ENCODE assay signal across 17 cellular contexts in genomic region chr14:30779210-30779609, GRCh38.
DNase-seq lines count a peak whose midpoint lies in the region; ATAC-seq lines count a peak whose summit lies in the region.
"Had no signal": no experiment of that assay in that cellular context is flagged by ENCODE, and none has a peak within 500 bp of the region (broad histone marks: within the 10 kb centered on the region; RNA-seq: fewer than 3 reads in every experiment).

No MANE protein-coding gene starts in this region.

- no peak overlapping the region for H3K9ac ChIP-seq in adipocyte (ENCODE audit: low read length)

- peaks cover 7% of the 10 kb centered on the region for H3K27me3 ChIP-seq in adipocyte (replicated peaks; ENCODE audit: control insufficient read depth, insufficient read depth, low read length)
- H3K27me3 ChIP-seq: suprapubic skin had no signal

- H3K9me3 ChIP-seq in adipocyte (ENCODE audit: control insufficient read depth, low read length) = no peaks in the 10 kb centered on the region
- H3K9me3 ChIP-seq: suprapubic skin had no signal

- H3K4me3 ChIP-seq in adipocyte (ENCODE audit: low read length) = no peak overlapping the region
- H3K4me3 ChIP-seq: coronary artery, suprapubic skin had no signal

- H3K4me1 ChIP-seq in adipocyte (ENCODE audit: control insufficient read depth, insufficient read depth, low read length) = no peaks in the 10 kb centered on the region
- H3K4me1 ChIP-seq: suprapubic skin had no signal

- ATAC-seq in GM18868 (IDR thresholded peaks at IDR 0.05; ENCODE audit: unreplicated experiment) = peak; percentile 90
- peak; percentile 75 for ATAC-seq in HG02885 (IDR thresholded peaks at IDR 0.05; ENCODE audit: poor library complexity, unreplicated experiment)
- ATAC-seq in HG03460 (IDR thresholded peaks at IDR 0.05; ENCODE audit: unreplicated experiment) = no peak
- no peak for ATAC-seq in GM19397 (IDR thresholded peaks at IDR 0.05; ENCODE audit: unreplicated experiment)
- ATAC-seq: esophagus mucosa had no signal

- peak; percentile 39 for DNase-seq in adipocyte (ENCODE audit: low read depth)
- peak; percentile 6 for DNase-seq in kidney tubule cell (ENCODE audit: low spot score)
- DNase-seq in stimulated activated CD4-positive, alpha-beta T cell treated with anti-CD3 and anti-CD28 coated beads, Interleukin-2, amount 100 ng/mL, for 48 hours = no peak
- no peak for DNase-seq in activated CD4-positive, CD25-positive, alpha-beta regulatory T cell (lab: John Stamatoyannopoulos, UW)
- DNase-seq: activated CD8-positive, alpha-beta memory T cell treated with anti-CD3 and anti-CD28 coated beads, Interleukin-2, amount 50 U/mL, for 48 hours; activated naive CD8-positive, alpha-beta T cell treated with anti-CD3 and anti-CD28 coated beads, Interleukin-2, amount 10 ng/mL, durations not matched to agents 7 days and 5 days; NCI-H1092 treated with DMSO at 0.1 percent for 48 hours; NCI-H2227 treated with DMSO at 0.1 percent for 48 hours; occipital lobe; stimulated activated CD4-positive, alpha-beta T cell treated with anti-CD3 and anti-CD28 coated beads, Interleukin-12 subunit alpha, Interleukin-12 subunit beta, amount 100 ng/mL, for 4 hours had no signal

- no peaks in the 10 kb centered on the region for H3K36me3 ChIP-seq in adipocyte (ENCODE audit: control insufficient read depth, insufficient read depth, low read length, severe bottlenecking)
- H3K36me3 ChIP-seq: suprapubic skin had no signal

Comparison
In these comparisons a context has a peak if more than half of its experiments do, and no peak if none do; other contexts are left out.
1. ATAC-seq: peak in GM18868 (single experiment) and HG02885 (single experiment); none in HG03460 (single experiment) and GM19397 (single experiment).
2. DNase-seq: peak in adipocyte (single experiment) and kidney tubule cell (single experiment); none in stimulated activated CD4-positive, alpha-beta T cell treated with anti-CD3 and anti-CD28 coated beads, Interleukin-2, amount 100 ng/mL, for 48 hours (0 of 2) and activated CD4-positive, CD25-positive, alpha-beta regulatory T cell (0 of 4).